ENCODE assay signal across 12 cellular contexts in genomic region chr2:152395132-152396024, GRCh38.
DNase-seq lines count a peak whose midpoint lies in the region; TF ChIP-seq lines count a peak whose summit lies in the region.
"Had no signal": no experiment of that assay in that cellular context is flagged by ENCODE, and none has a peak within 500 bp of the region (broad histone marks: within the 10 kb centered on the region; RNA-seq: fewer than 3 reads in every experiment).

No MANE protein-coding gene starts in this region.

- H3K9me2 ChIP-seq in MM.1S (replicated peaks; ENCODE audit: insufficient read depth, low read length), result no peaks in the 10 kb centered on the region

- H3K9me3 ChIP-seq in right atrium auricular region (no peaks in the 10 kb centered on the region), MM.1S (replicated peaks; ENCODE audit: insufficient read depth, low read length) (no peaks in the 10 kb centered on the region)

- H3K36me3 ChIP-seq in brain microvascular endothelial cell (replicated peaks) (no peaks in the 10 kb centered on the region), right atrium auricular region (no peaks in the 10 kb centered on the region), MM.1S (replicated peaks; ENCODE audit: insufficient read depth, low read length) (no peaks in the 10 kb centered on the region)

- H3K4me1 ChIP-seq in right atrium auricular region (no peaks in the 10 kb centered on the region), MM.1S (ENCODE audit: low read length) (no peaks in the 10 kb centered on the region)

- H3K4me2 ChIP-seq in MM.1S (ENCODE audit: low read depth, low read length), result no peak overlapping the region

- H3K9ac ChIP-seq in MM.1S (ENCODE audit: low read length), result no peak overlapping the region

- H3K27me3 ChIP-seq in brain microvascular endothelial cell (replicated peaks), result no peaks in the 10 kb centered on the region
- H3K27me3 ChIP-seq in right atrium auricular region, result no peaks in the 10 kb centered on the region
- H3K27me3 ChIP-seq in MM.1S (replicated peaks; ENCODE audit: insufficient read depth, low read length), result no peaks in the 10 kb centered on the region

- H4K20me1 ChIP-seq in MM.1S (ENCODE audit: insufficient read depth, low read length), result no peaks in the 10 kb centered on the region

- no peaks in the 10 kb centered on the region for H3F3A ChIP-seq in MM.1S (ENCODE audit: insufficient read depth, low read length)

- no peaks in the 10 kb centered on the region for H3K79me2 ChIP-seq in MM.1S (ENCODE audit: low read length)

- H2AFZ ChIP-seq in MM.1S (ENCODE audit: low read length), result no peak overlapping the region

- DNase-seq in EL (peak; percentile 32), brain microvascular endothelial cell (peak; percentile 58), right atrium auricular region (ENCODE audit: low spot score) (no peak), iPS-NIHi11 (ENCODE audit: low spot score) (no peak), MM.1S (no peak), dermis blood vessel endothelial cell (no peak)
- no peak for DNase-seq in stimulated activated naive CD4-positive, alpha-beta T cell (lab: John Stamatoyannopoulos, UW)
- DNase-seq: activated CD4-positive, alpha-beta memory T cell treated with anti-CD3 and anti-CD28 coated beads for 36 hours; activated naive CD4-positive, alpha-beta T cell treated with anti-CD3 and anti-CD28 coated beads, Interleukin-2, amount 50 U/mL, for 16 hours; CD8-positive, alpha-beta memory T cell; NCI-H510A had no signal

- no peak overlapping the region for H3K4me3 ChIP-seq in brain microvascular endothelial cell (ENCODE audit: low read depth, low read length)
- H3K4me3 ChIP-seq in right atrium auricular region, result peak overlapping the region in 1 of 2 donors; percentile 21
- peak overlapping the region in 2 of 7 experiments; percentile 2 to 5 for H3K4me3 ChIP-seq in skin epidermis
- no peak overlapping the region for H3K4me3 ChIP-seq in MM.1S (ENCODE audit: low read length)

- H3K27ac ChIP-seq in brain microvascular endothelial cell, result no peak overlapping the region
- peak overlapping the region; percentile 42 to 51 for H3K27ac ChIP-seq in right atrium auricular region
- peak overlapping the region in 12 of 21 experiments; percentile 5 to 74 (median 36) for H3K27ac ChIP-seq in skin epidermis
- H3K27ac ChIP-seq in MM.1S (ENCODE audit: low read length), result no peak overlapping the region

- in situ Hi-C loops in brain microvascular endothelial cell (cut with HindIII; ENCODE audit: low pct_ligation_motif_present, low sequenced_read_pairs), result no loop called here

- TF ChIP-seq CTCF in brain microvascular endothelial cell (IDR thresholded peaks at IDR 0.05; ENCODE audit: low read depth, low read length, missing control alignments) (no peak), right atrium auricular region (IDR thresholded peaks at IDR 0.05) (no peak), MM.1S (IDR thresholded peaks at IDR 0.05; ENCODE audit: low read length) (no peak)

Comparison
In these comparisons a context has a peak if more than half of its experiments do, and no peak if none do; other contexts are left out.
1. DNase-seq: peak in EL (single experiment) and brain microvascular endothelial cell (single experiment); none in right atrium auricular region (single experiment), stimulated activated naive CD4-positive, alpha-beta T cell (0 of 6), iPS-NIHi11 (single experiment), MM.1S (single experiment) and dermis blood vessel endothelial cell (single experiment).
2. H3K27ac ChIP-seq: peak in right atrium auricular region (2 of 2) and skin epidermis (12 of 21); none in brain microvascular endothelial cell (single experiment) and MM.1S (single experiment).